In genomic region chr5:134226441-134227192, GRCh38 we compare ENCODE assay signal across 1 cellular context.
TF ChIP-seq lines count a peak whose summit lies in the region.

No MANE protein-coding gene starts in this region.

TF ChIP-seq in HEK293, 187 proteins besides CTCF, POLR2A, EP300 and RAD21 (continued from another document and continues in another):
- TF ChIP-seq GLIS2 (tag by site-specific recombination; IDR thresholded peaks at IDR 0.05) (no peak; the same call in none of the 2 replicates), ZNF449 (tag by site-specific recombination; IDR thresholded peaks at IDR 0.05) (no peak), HOXD13 (CRISPR knock-in tag; IDR thresholded peaks at IDR 0.05; ENCODE audit: borderline replicate concordance) (no peak), ZNF23 (tag by site-specific recombination; IDR thresholded peaks at IDR 0.05; ENCODE audit: borderline replicate concordance) (no peak), ZNF791 (tag by site-specific recombination; IDR thresholded peaks at IDR 0.05) (no peak), HIC1 (tag by site-specific recombination; IDR thresholded peaks at IDR 0.05) (peak; percentile 81), ZNF292 (tag by site-specific recombination; IDR thresholded peaks at IDR 0.05; ENCODE audit: borderline replicate concordance, low read depth) (no peak), ZNF19 (tag by site-specific recombination; IDR thresholded peaks at IDR 0.05; ENCODE audit: low read depth) (no peak), ZNF239 (tag by site-specific recombination; IDR thresholded peaks at IDR 0.05) (no peak), PRDM4 (tag by site-specific recombination; IDR thresholded peaks at IDR 0.05) (no peak; the same call in 1 of the 2 replicates), ZNF548 (tag by site-specific recombination; IDR thresholded peaks at IDR 0.05) (no peak), INSM2 (tag by site-specific recombination; IDR thresholded peaks at IDR 0.05) (no peak), ZNF658 (tag by site-specific recombination; IDR thresholded peaks at IDR 0.05) (no peak), TSHZ1 (tag by site-specific recombination; IDR thresholded peaks at IDR 0.05; ENCODE audit: borderline replicate concordance) (no peak), ZBTB6 (tag by site-specific recombination; IDR thresholded peaks at IDR 0.05) (no peak), ZNF610 (tag by site-specific recombination; IDR thresholded peaks at IDR 0.05; ENCODE audit: borderline replicate concordance) (peak; percentile 79; the same call in 1 of the 2 replicates), ZNF138 (tag by site-specific recombination; IDR thresholded peaks at IDR 0.05; ENCODE audit: borderline replicate concordance) (no peak), ZNF529 (tag by site-specific recombination; IDR thresholded peaks at IDR 0.05; ENCODE audit: insufficient replicate concordance) (no peak), ZNF398 (tag by site-specific recombination; IDR thresholded peaks at IDR 0.05) (no peak), ZNF701 (tag by site-specific recombination; IDR thresholded peaks at IDR 0.05) (no peak), SP3 (tag by site-specific recombination; IDR thresholded peaks at IDR 0.05) (peak; percentile 57; the same call in 1 of the 2 replicates), ZNF221 (tag by site-specific recombination; IDR thresholded peaks at IDR 0.05; ENCODE audit: borderline replicate concordance) (0 out of 2 replicates have a peak, but pooled peaks have one; percentile 6), ATF2 (tag by site-specific recombination; IDR thresholded peaks at IDR 0.05; ENCODE audit: low read depth) (no peak), ZNF16 (tag by site-specific recombination; IDR thresholded peaks at IDR 0.05; ENCODE audit: low read depth) (no peak), KLF17 (tag by site-specific recombination; IDR thresholded peaks at IDR 0.05) (no peak; the same call in 1 of the 2 replicates), ZNF768 (tag by site-specific recombination; IDR thresholded peaks at IDR 0.05) (no peak), ZBTB17 (tag by site-specific recombination; IDR thresholded peaks at IDR 0.05) (0 out of 2 replicates have a peak, but pooled peaks have one; percentile 1), PRDM2 (tag by site-specific recombination; IDR thresholded peaks at IDR 0.05; ENCODE audit: borderline replicate concordance) (no peak), ZNF623 (tag by site-specific recombination; IDR thresholded peaks at IDR 0.05) (no peak), ZNF544 (tag by site-specific recombination; IDR thresholded peaks at IDR 0.05) (no peak), EGR2 (tag by site-specific recombination; IDR thresholded peaks at IDR 0.05; ENCODE audit: low read depth) (peak; percentile 80)
